Comparison of ENCODE assay signal across 8 cellular contexts in the genomic region with DNA sequence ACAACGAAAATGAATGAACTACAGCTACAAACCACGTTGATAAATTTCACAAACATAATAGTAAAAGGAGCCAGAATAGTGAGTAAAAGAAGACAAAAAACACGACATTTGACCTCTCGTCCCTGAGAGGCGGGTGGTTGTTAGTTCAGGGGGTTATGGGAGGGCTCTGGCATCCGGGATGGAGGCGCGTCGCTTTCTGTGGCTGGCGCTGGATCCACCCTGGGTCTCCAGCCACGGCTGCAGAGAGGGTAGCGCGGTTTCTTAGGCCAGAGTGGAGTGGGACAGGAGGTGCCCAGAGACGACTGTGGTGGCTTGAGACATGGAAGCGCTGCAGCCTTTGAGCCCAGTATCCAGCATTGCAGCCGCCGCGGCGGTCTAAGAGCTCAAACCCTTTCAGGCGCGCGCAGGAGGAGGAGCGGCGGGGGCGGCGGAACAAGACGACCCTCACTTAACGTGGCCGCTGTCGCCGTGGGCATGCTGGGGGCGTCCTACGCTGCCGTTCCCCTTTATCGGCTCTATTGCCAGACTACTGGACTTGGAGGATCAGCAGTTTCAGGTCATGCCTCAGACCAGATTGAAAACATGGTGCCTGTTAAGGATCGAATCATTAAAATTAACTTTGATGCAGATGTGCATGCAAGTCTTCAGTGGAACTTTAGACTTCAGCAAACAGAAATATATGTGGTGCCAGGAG. TPM values are rescaled to one million over a fixed set of nuclear protein-coding genes. Genes with fewer than 3 reads are reported as not detected.
A peak's percentile ranks its signal among the peaks of the same experiment; 100 is the strongest.
DNase-seq lines count a peak whose midpoint lies in the region; ATAC-seq and TF ChIP-seq lines count a peak whose summit lies in the region.

No MANE protein-coding gene starts in this region.

- H3K36me3 ChIP-seq in cardiac muscle cell (no peaks in the 10 kb centered on the region), upper lobe of right lung (no peaks in the 10 kb centered on the region)

- H3K4me3 Mint-ChIP-seq in activated naive CD8-positive, alpha-beta T cell treated with anti-CD3 and anti-CD28 coated beads, Interleukin-2, amount 10 ng/mL, durations not matched to agents 7 days and 5 days, result peak overlapping the region; percentile 74

- intact Hi-C loops in Right ventricle myocardium superior (cut with DNase I) (no loop called here), upper lobe of right lung (cut with DNase I) (no loop called here)

- H3K4me1 ChIP-seq in cardiac muscle cell (ENCODE audit: low read depth) (no peaks in the 10 kb centered on the region), upper lobe of right lung (no peaks in the 10 kb centered on the region)

- H3K4me3 ChIP-seq in cardiac muscle cell (peak overlapping the region; percentile 36), upper lobe of right lung (no peak overlapping the region)

- H3K9me3 ChIP-seq in cardiac muscle cell (ENCODE audit: low read depth), result no peaks in the 10 kb centered on the region
- H3K9me3 ChIP-seq in upper lobe of right lung, result no peaks in the 10 kb centered on the region

- H3K9me3 Mint-ChIP-seq in activated naive CD8-positive, alpha-beta T cell treated with anti-CD3 and anti-CD28 coated beads, Interleukin-2, amount 10 ng/mL, durations not matched to agents 7 days and 5 days, result peaks cover 7% of the 10 kb centered on the region

- H3K27me3 ChIP-seq in cardiac muscle cell, result peaks cover 14% of the 10 kb centered on the region
- H3K27me3 ChIP-seq in upper lobe of right lung, result peaks cover 50% of the 10 kb centered on the region

- no peak for ATAC-seq in Right ventricle myocardium superior (ENCODE audit: poor library complexity)
- ATAC-seq in activated naive CD8-positive, alpha-beta T cell treated with anti-CD3 and anti-CD28 coated beads, Interleukin-2, amount 10 ng/mL, durations not matched to agents 7 days and 5 days (ENCODE audit: low read depth), result peak; percentile 8
- ATAC-seq in upper lobe of right lung, result peak; percentile 22
- no peak for ATAC-seq in GM18873 (IDR thresholded peaks at IDR 0.05; ENCODE audit: low FRiP score, unreplicated experiment)

- H3K4me1 Mint-ChIP-seq in activated naive CD8-positive, alpha-beta T cell treated with anti-CD3 and anti-CD28 coated beads, Interleukin-2, amount 10 ng/mL, durations not matched to agents 7 days and 5 days, result peaks cover 48% of the 10 kb centered on the region

- H3K27ac Mint-ChIP-seq in activated naive CD8-positive, alpha-beta T cell treated with anti-CD3 and anti-CD28 coated beads, Interleukin-2, amount 10 ng/mL, durations not matched to agents 7 days and 5 days, result peak overlapping the region; percentile 57

- peaks cover 7% of the 10 kb centered on the region for H3K27me3 Mint-ChIP-seq in activated naive CD8-positive, alpha-beta T cell treated with anti-CD3 and anti-CD28 coated beads, Interleukin-2, amount 10 ng/mL, durations not matched to agents 7 days and 5 days

- H3K27ac ChIP-seq in cardiac muscle cell (no peak overlapping the region), upper lobe of right lung (no peak overlapping the region)

- TF ChIP-seq CTCF in cardiac muscle cell (IDR thresholded peaks at IDR 0.05; ENCODE audit: low read depth, low read length) (no peak), upper lobe of right lung (IDR thresholded peaks at IDR 0.05) (no peak)

- H3K36me3 Mint-ChIP-seq in activated naive CD8-positive, alpha-beta T cell treated with anti-CD3 and anti-CD28 coated beads, Interleukin-2, amount 10 ng/mL, durations not matched to agents 7 days and 5 days, result peaks cover 14% of the 10 kb centered on the region

- POLR2A ChIA-PET in activated naive CD8-positive, alpha-beta T cell treated with anti-CD3 and anti-CD28 coated beads, Interleukin-2, amount 10 ng/mL, durations not matched to agents 7 days and 5 days (lab: Charles Lee), result interaction anchor here (1.0 to 1.6 kb wide), 3 partner anchors 21 to 96 kb away, joined by 3 to 4 read pairs (median 3); no protein-coding TSS in a partner anchor

- peak; percentile 11 to 46 for DNase-seq in cardiac muscle cell (ENCODE audit: low read depth in 1 of 2, low spot score in 1 of 2)
- no peak for DNase-seq in Right ventricle myocardium superior
- DNase-seq in activated naive CD8-positive, alpha-beta T cell treated with anti-CD3 and anti-CD28 coated beads, Interleukin-2, amount 10 ng/mL, durations not matched to agents 7 days and 5 days, result peak; percentile 48
- DNase-seq in islet precursor cell, result peak; percentile 68
- no peak for DNase-seq in upper lobe of right lung
- no peak for DNase-seq in OCI-M1 (lab: John Stamatoyannopoulos, UW)
- no peak for DNase-seq in stimulated activated CD4-positive, alpha-beta T cell treated with anti-CD3 and anti-CD28 coated beads, Interleukin-2, amount 100 ng/mL, for 48 hours

RNA-seq across cellular contexts. Expression of gene ZSCAN23, which starts 3.7 kb away (rescaled TPM):
- total RNA-seq in cardiac muscle cell (6.9 and 11.3 TPM in 2 replicates), Right ventricle myocardium superior (2.1 TPM), upper lobe of right lung (2.2 TPM)
- 0.90 and 4.9 TPM in 2 replicates for polyA plus RNA-seq in cardiac muscle cell
- 1 to 10 TPM; 1.3 to 2.9 TPM for total RNA-seq in activated naive CD8-positive, alpha-beta T cell treated with anti-CD3 and anti-CD28 coated beads, Interleukin-2, amount 10 ng/mL, durations not matched to agents 7 days and 5 days

RNA-seq across cellular contexts. Expression of gene ZSCAN12, which starts 47.4 kb away (rescaled TPM):
- total RNA-seq in cardiac muscle cell (7.6 and 12.0 TPM in 2 replicates), Right ventricle myocardium superior (1.9 TPM), upper lobe of right lung (5.6 TPM)
- polyA plus RNA-seq in cardiac muscle cell, result 7.0 and 7.3 TPM in 2 replicates
- 10 to 100 TPM; 13.9 to 15.0 TPM for total RNA-seq in activated naive CD8-positive, alpha-beta T cell treated with anti-CD3 and anti-CD28 coated beads, Interleukin-2, amount 10 ng/mL, durations not matched to agents 7 days and 5 days

Comparison
In these comparisons a context has a peak if more than half of its experiments do, and no peak if none do; other contexts are left out.
1. DNase-seq: peak in cardiac muscle cell (2 of 2), activated naive CD8-positive, alpha-beta T cell treated with anti-CD3 and anti-CD28 coated beads, Interleukin-2, amount 10 ng/mL, durations not matched to agents 7 days and 5 days (single experiment) and islet precursor cell (single experiment); none in Right ventricle myocardium superior (single experiment), upper lobe of right lung (single experiment), OCI-M1 (single experiment) and stimulated activated CD4-positive, alpha-beta T cell treated with anti-CD3 and anti-CD28 coated beads, Interleukin-2, amount 100 ng/mL, for 48 hours (0 of 2).
2. ATAC-seq: peak in activated naive CD8-positive, alpha-beta T cell treated with anti-CD3 and anti-CD28 coated beads, Interleukin-2, amount 10 ng/mL, durations not matched to agents 7 days and 5 days (single experiment) and upper lobe of right lung (single experiment); none in Right ventricle myocardium superior (single experiment) and GM18873 (single experiment).